In genomic region chr5:55691265-55692105, GRCh38 we compare ENCODE assay signal across 1 cellular context.
A peak's percentile ranks its signal among the peaks of the same experiment; 100 is the strongest.
TF ChIP-seq lines count a peak whose summit lies in the region.

No MANE protein-coding gene starts in this region.

TF ChIP-seq in HepG2, 621 proteins besides CTCF, POLR2A, EP300 and RAD21 (continued from another document and continues in another):
- TF ChIP-seq REL (CRISPR knock-in tag; conservative IDR thresholded peaks at IDR 0.05) (no peak), THAP7 (CRISPR knock-in tag; IDR thresholded peaks at IDR 0.05) (no peak), SAP130 (CRISPR knock-in tag; IDR thresholded peaks at IDR 0.05; ENCODE audit: low read depth) (peak; percentile 14; the same call in 1 of the 2 replicates), AHR (CRISPR knock-in tag; IDR thresholded peaks at IDR 0.05) (no peak), ELF3 (CRISPR knock-in tag; IDR thresholded peaks at IDR 0.05) (peak; percentile 55; the same call in 1 of the 2 replicates), YEATS2 (CRISPR knock-in tag; IDR thresholded peaks at IDR 0.05; ENCODE audit: borderline replicate concordance) (no peak), MXI1 (IDR thresholded peaks at IDR 0.05; ENCODE audit: borderline replicate concordance, low read depth, low read length) (no peak), JDP2 (CRISPR knock-in tag; IDR thresholded peaks at IDR 0.05; ENCODE audit: borderline replicate concordance) (no peak), ATF6 (CRISPR knock-in tag; conservative IDR thresholded peaks at IDR 0.05) (no peak), NR2F2 (IDR thresholded peaks at IDR 0.05; ENCODE audit: borderline replicate concordance, low read depth) (no peak), PRDM15 (CRISPR knock-in tag; IDR thresholded peaks at IDR 0.05) (no peak), SMYD3 (CRISPR knock-in tag; IDR thresholded peaks at IDR 0.05) (no peak), CSRNP1 (CRISPR knock-in tag; IDR thresholded peaks at IDR 0.05) (no peak), HNF4G (IDR thresholded peaks at IDR 0.05; ENCODE audit: borderline replicate concordance, low read depth, low read length) (peak; percentile 22; the same call in 1 of the 2 replicates), HNF4G (CRISPR knock-in tag; IDR thresholded peaks at IDR 0.05; ENCODE audit: borderline replicate concordance, low read depth) (no peak), ZNF512 (CRISPR knock-in tag; IDR thresholded peaks at IDR 0.05) (no peak), THRA (CRISPR knock-in tag; IDR thresholded peaks at IDR 0.05; ENCODE audit: borderline replicate concordance) (no peak), UBTF (CRISPR knock-in tag; IDR thresholded peaks at IDR 0.05) (no peak), ZNF549 (CRISPR knock-in tag; IDR thresholded peaks at IDR 0.05) (no peak), ZNF207 (IDR thresholded peaks at IDR 0.05; ENCODE audit: borderline replicate concordance) (no peak), ZBTB33 (CRISPR knock-in tag; IDR thresholded peaks at IDR 0.05) (no peak), CHD4 (IDR thresholded peaks at IDR 0.05; ENCODE audit: borderline replicate concordance, low read length) (no peak), ZNF597 (CRISPR knock-in tag; IDR thresholded peaks at IDR 0.05) (no peak), RXRB (CRISPR knock-in tag; IDR thresholded peaks at IDR 0.05; ENCODE audit: borderline replicate concordance) (peak; percentile 19; the same call in 1 of the 2 replicates), HNF4A (CRISPR knock-in tag; IDR thresholded peaks at IDR 0.05) (peak; percentile 51), USF2 (IDR thresholded peaks at IDR 0.05; ENCODE audit: low read depth, low read length) (no peak), USF2 (CRISPR knock-in tag; IDR thresholded peaks at IDR 0.05; ENCODE audit: borderline replicate concordance) (no peak), DPF2 (CRISPR knock-in tag; IDR thresholded peaks at IDR 0.05; ENCODE audit: borderline replicate concordance, low read depth) (no peak), ZNF136 (CRISPR knock-in tag; IDR thresholded peaks at IDR 0.05; ENCODE audit: low read depth) (no peak), ZMYM3 (CRISPR knock-in tag; IDR thresholded peaks at IDR 0.05) (no peak), THAP11 (CRISPR knock-in tag; IDR thresholded peaks at IDR 0.05) (peak; percentile 24; the same call in 1 of the 2 replicates), ZBTB46 (CRISPR knock-in tag; IDR thresholded peaks at IDR 0.05; ENCODE audit: borderline replicate concordance) (no peak)
